ENCODE assay signal across 29 cellular contexts in the genomic region with DNA sequence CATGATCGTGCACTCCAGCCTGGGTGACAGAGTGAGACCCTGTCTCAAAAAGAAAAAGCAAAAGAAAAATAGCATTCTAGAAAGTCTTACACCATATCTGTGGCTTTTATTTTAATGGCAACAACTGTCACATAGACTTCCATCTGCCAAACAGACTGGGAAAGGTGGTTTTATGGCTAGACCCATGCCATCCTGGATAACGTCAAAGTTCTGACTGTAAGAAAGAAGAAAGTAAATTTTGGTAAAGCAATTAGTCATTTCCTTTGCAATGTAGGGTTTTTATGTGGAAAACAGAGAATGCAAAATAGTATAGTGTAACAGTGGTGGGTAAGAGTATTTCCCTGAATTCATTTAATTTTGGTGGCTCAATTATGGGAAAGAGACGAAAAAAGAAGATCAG.
"Had no signal": no experiment of that assay in that cellular context is flagged by ENCODE, and none has a peak within 500 bp of the region (broad histone marks: within the 10 kb centered on the region; RNA-seq: fewer than 3 reads in every experiment).

No MANE protein-coding gene starts in this region.

- H3K4me3 Mint-ChIP-seq: activated B cell treated with CpG ODN at 0.5 μM for 24 hours; activated CD4-positive, alpha-beta memory T cell treated with anti-CD3 and anti-CD28 coated beads for 36 hours; activated CD8-positive, alpha-beta T cell treated with anti-CD3 and anti-CD28 coated beads for 36 hours; activated naive CD8-positive, alpha-beta T cell; activated naive CD8-positive, alpha-beta T cell treated with anti-CD3 and anti-CD28 coated beads, Interleukin-2, amount 10 ng/mL, durations not matched to agents 7 days and 5 days; activated naive CD8-positive, alpha-beta T cell treated with anti-CD3 and anti-CD28 coated beads, Interleukin-2, amount 50 U/mL, for 24 hours; activated T-cell treated with anti-CD3 and anti-CD28 coated beads, Interleukin-2, amount 50 U/mL, for 24 hours; activated T-helper 1 cell treated with anti-CD3 and anti-CD28 coated beads, Interleukin-12 subunit alpha, Interleukin-12 subunit beta, Interleukin-2, Interleukin-4 antibody, amounts not matched to agents 30 ng/mL and 10 ng/mL and 1 ng/mL, durations not matched to agents 14 hours and 24 hours and 36 hours; brain; central memory CD8-positive, alpha-beta T cell; T-helper 1 cell treated with Interleukin-12 subunit alpha and Interleukin-12 subunit beta and Interleukin-4 antibody, amounts not matched to agents 30 μg/mL and 1 μg/mL, for 36 hours; T-helper 2 cell treated with Interferon-gamma antibody and Interleukin-4, amounts not matched to agents 5 μg/mL and 100 μg/mL, for 36 hours had no signal

- H3K27ac Mint-ChIP-seq: activated B cell treated with CpG ODN at 0.5 μM for 24 hours; activated CD4-positive, alpha-beta memory T cell treated with anti-CD3 and anti-CD28 coated beads for 36 hours; activated CD8-positive, alpha-beta T cell treated with anti-CD3 and anti-CD28 coated beads for 36 hours; activated naive CD8-positive, alpha-beta T cell; activated naive CD8-positive, alpha-beta T cell treated with anti-CD3 and anti-CD28 coated beads, Interleukin-2, amount 10 ng/mL, durations not matched to agents 7 days and 5 days; activated naive CD8-positive, alpha-beta T cell treated with anti-CD3 and anti-CD28 coated beads, Interleukin-2, amount 50 U/mL, for 24 hours; activated T-cell treated with anti-CD3 and anti-CD28 coated beads, Interleukin-2, amount 50 U/mL, for 24 hours; activated T-helper 1 cell treated with anti-CD3 and anti-CD28 coated beads, Interleukin-12 subunit alpha, Interleukin-12 subunit beta, Interleukin-2, Interleukin-4 antibody, amounts not matched to agents 30 ng/mL and 10 ng/mL and 1 ng/mL, durations not matched to agents 14 hours and 24 hours and 36 hours; activated T-helper 2 cell treated with anti-CD3 and anti-CD28 coated beads, Interferon-gamma antibody, Interleukin-2, Interleukin-4, amounts not matched to agents 10 μg/mL and 5 μg/mL and 100 μg/mL, durations not matched to agents 14 hours and 24 hours and 36 hours; brain; T-helper 1 cell treated with Interleukin-12 subunit alpha and Interleukin-12 subunit beta and Interleukin-4 antibody, amounts not matched to agents 30 μg/mL and 1 μg/mL, for 36 hours; T-helper 2 cell treated with Interferon-gamma antibody and Interleukin-4, amounts not matched to agents 5 μg/mL and 100 μg/mL, for 36 hours had no signal

- ATAC-seq: activated CD8-positive, alpha-beta T cell treated with anti-CD3 and anti-CD28 coated beads for 36 hours; activated naive CD8-positive, alpha-beta T cell treated with anti-CD3 and anti-CD28 coated beads, Interleukin-2, amount 50 U/mL, for 24 hours had no signal

- H3K36me3 Mint-ChIP-seq: activated CD4-positive, alpha-beta memory T cell treated with anti-CD3 and anti-CD28 coated beads for 36 hours; activated naive CD8-positive, alpha-beta T cell; activated naive CD8-positive, alpha-beta T cell treated with anti-CD3 and anti-CD28 coated beads, Interleukin-2, amount 10 ng/mL, durations not matched to agents 7 days and 5 days; brain had no signal

- H3K4me1 Mint-ChIP-seq: activated B cell treated with CpG ODN at 0.5 μM for 24 hours; central memory CD8-positive, alpha-beta T cell had no signal

- H3K27me3 Mint-ChIP-seq: brain had no signal

- H3K9me3 Mint-ChIP-seq: activated B cell treated with CpG ODN at 0.5 μM for 24 hours; activated CD4-positive, alpha-beta memory T cell treated with anti-CD3 and anti-CD28 coated beads for 36 hours; activated CD8-positive, alpha-beta T cell treated with anti-CD3 and anti-CD28 coated beads for 36 hours; activated naive CD8-positive, alpha-beta T cell treated with anti-CD3 and anti-CD28 coated beads, Interleukin-2, amount 10 ng/mL, durations not matched to agents 7 days and 5 days; activated naive CD8-positive, alpha-beta T cell treated with anti-CD3 and anti-CD28 coated beads, Interleukin-2, amount 50 U/mL, for 24 hours; activated T-cell treated with anti-CD3 and anti-CD28 coated beads, Interleukin-2, amount 50 U/mL, for 24 hours; activated T-helper 1 cell treated with anti-CD3 and anti-CD28 coated beads, Interleukin-12 subunit alpha, Interleukin-12 subunit beta, Interleukin-2, Interleukin-4 antibody, amounts not matched to agents 30 ng/mL and 10 ng/mL and 1 ng/mL, durations not matched to agents 14 hours and 24 hours and 36 hours; activated T-helper 2 cell treated with anti-CD3 and anti-CD28 coated beads, Interferon-gamma antibody, Interleukin-2, Interleukin-4, amounts not matched to agents 10 μg/mL and 5 μg/mL and 100 μg/mL, durations not matched to agents 14 hours and 24 hours and 36 hours; brain; central memory CD8-positive, alpha-beta T cell; T-helper 1 cell treated with Interleukin-12 subunit alpha and Interleukin-12 subunit beta and Interleukin-4 antibody, amounts not matched to agents 30 μg/mL and 1 μg/mL, for 36 hours; T-helper 2 cell treated with Interferon-gamma antibody and Interleukin-4, amounts not matched to agents 5 μg/mL and 100 μg/mL, for 36 hours had no signal

- DNase-seq: activated B cell treated with CpG ODN at 0.5 μM for 24 hours; activated CD4-positive, alpha-beta memory T cell treated with anti-CD3 and anti-CD28 coated beads for 36 hours; activated CD4-positive, alpha-beta T cell treated with anti-CD3 and anti-CD28 coated beads, Interleukin-2, amount 50 U/mL, for 1 hour; activated CD4-positive, alpha-beta T cell treated with anti-CD3 and anti-CD28 coated beads, Interleukin-2, amount 50 U/mL, for 4 hours; activated CD4-positive, CD25-positive, alpha-beta regulatory T cell treated with anti-CD3 and anti-CD28 coated beads, Interleukin-2, amount 50 U/mL, for 72 hours; activated CD8-positive, alpha-beta memory T cell treated with anti-CD3 and anti-CD28 coated beads, Interleukin-2, amount 50 U/mL, for 4 hours; activated CD8-positive, alpha-beta T cell treated with anti-CD3 and anti-CD28 coated beads for 36 hours; activated effector memory CD4-positive, alpha-beta T cell treated with Interleukin-2 at 50 U/mL for 16 hours; activated gamma-delta T cell; activated naive CD4-positive, alpha-beta T cell treated with anti-CD3 and anti-CD28 coated beads, Interleukin-2, amount 50 U/mL, for 16 hours; activated naive CD8-positive, alpha-beta T cell treated with anti-CD3 and anti-CD28 coated beads, Interleukin-2, amount 10 ng/mL, durations not matched to agents 7 days and 5 days; activated naive CD8-positive, alpha-beta T cell treated with anti-CD3 and anti-CD28 coated beads, Interleukin-2, amount 50 U/mL, for 24 hours; activated T-cell treated with anti-CD3 and anti-CD28 coated beads, Interleukin-2, amount 50 U/mL, for 24 hours; activated T-cell treated with anti-CD3 and anti-CD28 coated beads, Interleukin-2, amount 50 U/mL, for 48 hours; amygdala; anterior cingulate cortex; caudate nucleus; cerebellar nuclear complex; SW 1271; T-helper 1 cell; T-helper 2 cell; T-helper 9 cell had no signal
